Comparison of ENCODE assay signal across 1 cellular context in genomic region chr19:18894254-18895037, GRCh38.
TF ChIP-seq lines count a peak whose summit lies in the region.

No MANE protein-coding gene starts in this region.

TF ChIP-seq in K562, 482 proteins besides CTCF, POLR2A, EP300 and RAD21 (continues in another document):
- TF ChIP-seq, protein P1, sequence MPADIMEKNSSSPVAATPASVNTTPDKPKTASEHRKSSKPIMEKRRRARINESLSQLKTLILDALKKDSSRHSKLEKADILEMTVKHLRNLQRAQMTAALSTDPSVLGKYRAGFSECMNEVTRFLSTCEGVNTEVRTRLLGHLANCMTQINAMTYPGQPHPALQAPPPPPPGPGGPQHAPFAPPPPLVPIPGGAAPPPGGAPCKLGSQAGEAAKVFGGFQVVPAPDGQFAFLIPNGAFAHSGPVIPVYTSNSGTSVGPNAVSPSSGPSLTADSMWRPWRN (IDR thresholded peaks at IDR 0.05; ENCODE audit: low read depth): no peak
- TF ChIP-seq SRF (CRISPR knock-in tag; IDR thresholded peaks at IDR 0.05) (no peak), CUX1 (CRISPR knock-in tag; IDR thresholded peaks at IDR 0.05) (no peak), POLR2AphosphoS2 (IDR thresholded peaks at IDR 0.05; ENCODE audit: low read length) (no peak), GABPA (tag; conservative IDR thresholded peaks at IDR 0.05; ENCODE audit: low read depth) (no peak), ZNF699 (CRISPR knock-in tag; IDR thresholded peaks at IDR 0.05; ENCODE audit: insufficient replicate concordance) (no peak), TGIF2 (CRISPR knock-in tag; IDR thresholded peaks at IDR 0.05) (no peak), CREB1 (IDR thresholded peaks at IDR 0.05) (no peak), CREB1 (CRISPR knock-in tag; IDR thresholded peaks at IDR 0.05) (no peak), HDAC2 (IDR thresholded peaks at IDR 0.05) (no peak), RFX1 (IDR thresholded peaks at IDR 0.05) (peak; percentile 89), ZNF518B (CRISPR knock-in tag; IDR thresholded peaks at IDR 0.05) (no peak), ELF1 (tag; IDR thresholded peaks at IDR 0.05) (no peak), ELF4 (CRISPR knock-in tag; IDR thresholded peaks at IDR 0.05) (no peak), ZBTB43 (CRISPR knock-in tag; IDR thresholded peaks at IDR 0.05) (no peak), MAFG (tag; conservative IDR thresholded peaks at IDR 0.05) (no peak), CCAR2 (IDR thresholded peaks at IDR 0.05; ENCODE audit: low read depth, low read length) (no peak), BRD4 (IDR thresholded peaks at IDR 0.05) (no peak), ZNF766 (CRISPR knock-in tag; conservative IDR thresholded peaks at IDR 0.05) (no peak), MXI1 (IDR thresholded peaks at IDR 0.05; ENCODE audit: low read depth, low read length) (peak; percentile 41; the same call in 1 of the 2 replicates), CBX8 (IDR thresholded peaks at IDR 0.05; ENCODE audit: borderline replicate concordance, extremely low read depth, low read depth, low read length, poor library complexity, severe bottlenecking) (no peak), MEF2D (tag; conservative IDR thresholded peaks at IDR 0.05; ENCODE audit: low read depth) (no peak), ZNF780A (CRISPR knock-in tag; IDR thresholded peaks at IDR 0.05) (no peak), PHF20 (IDR thresholded peaks at IDR 0.05; ENCODE audit: partially characterized antibody) (no peak), ILF3 (IDR thresholded peaks at IDR 0.05; ENCODE audit: borderline replicate concordance) (no peak), ETV6 (IDR thresholded peaks at IDR 0.05; ENCODE audit: borderline replicate concordance in 1 of 2, low read depth in 2 of 2, low read length in 1 of 2) (no peak), ETV6 (CRISPR knock-in tag; IDR thresholded peaks at IDR 0.05; ENCODE audit: borderline replicate concordance) (no peak), DACH1 (IDR thresholded peaks at IDR 0.05; ENCODE audit: partially characterized antibody) (no peak), BMI1 (IDR thresholded peaks at IDR 0.05; ENCODE audit: low read length) (peak; percentile 52; the same call in 1 of the 2 replicates), CREB5 (CRISPR knock-in tag; IDR thresholded peaks at IDR 0.05) (no peak)
- TF ChIP-seq, protein P2, sequence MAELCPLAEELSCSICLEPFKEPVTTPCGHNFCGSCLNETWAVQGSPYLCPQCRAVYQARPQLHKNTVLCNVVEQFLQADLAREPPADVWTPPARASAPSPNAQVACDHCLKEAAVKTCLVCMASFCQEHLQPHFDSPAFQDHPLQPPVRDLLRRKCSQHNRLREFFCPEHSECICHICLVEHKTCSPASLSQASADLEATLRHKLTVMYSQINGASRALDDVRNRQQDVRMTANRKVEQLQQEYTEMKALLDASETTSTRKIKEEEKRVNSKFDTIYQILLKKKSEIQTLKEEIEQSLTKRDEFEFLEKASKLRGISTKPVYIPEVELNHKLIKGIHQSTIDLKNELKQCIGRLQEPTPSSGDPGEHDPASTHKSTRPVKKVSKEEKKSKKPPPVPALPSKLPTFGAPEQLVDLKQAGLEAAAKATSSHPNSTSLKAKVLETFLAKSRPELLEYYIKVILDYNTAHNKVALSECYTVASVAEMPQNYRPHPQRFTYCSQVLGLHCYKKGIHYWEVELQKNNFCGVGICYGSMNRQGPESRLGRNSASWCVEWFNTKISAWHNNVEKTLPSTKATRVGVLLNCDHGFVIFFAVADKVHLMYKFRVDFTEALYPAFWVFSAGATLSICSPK (IDR thresholded peaks at IDR 0.05; ENCODE audit: borderline replicate concordance): no peak
- TF ChIP-seq, protein P3, sequence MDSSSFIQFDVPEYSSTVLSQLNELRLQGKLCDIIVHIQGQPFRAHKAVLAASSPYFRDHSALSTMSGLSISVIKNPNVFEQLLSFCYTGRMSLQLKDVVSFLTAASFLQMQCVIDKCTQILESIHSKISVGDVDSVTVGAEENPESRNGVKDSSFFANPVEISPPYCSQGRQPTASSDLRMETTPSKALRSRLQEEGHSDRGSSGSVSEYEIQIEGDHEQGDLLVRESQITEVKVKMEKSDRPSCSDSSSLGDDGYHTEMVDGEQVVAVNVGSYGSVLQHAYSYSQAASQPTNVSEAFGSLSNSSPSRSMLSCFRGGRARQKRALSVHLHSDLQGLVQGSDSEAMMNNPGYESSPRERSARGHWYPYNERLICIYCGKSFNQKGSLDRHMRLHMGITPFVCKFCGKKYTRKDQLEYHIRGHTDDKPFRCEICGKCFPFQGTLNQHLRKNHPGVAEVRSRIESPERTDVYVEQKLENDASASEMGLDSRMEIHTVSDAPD (CRISPR knock-in tag; IDR thresholded peaks at IDR 0.05): no peak
- TF ChIP-seq, protein P4, sequence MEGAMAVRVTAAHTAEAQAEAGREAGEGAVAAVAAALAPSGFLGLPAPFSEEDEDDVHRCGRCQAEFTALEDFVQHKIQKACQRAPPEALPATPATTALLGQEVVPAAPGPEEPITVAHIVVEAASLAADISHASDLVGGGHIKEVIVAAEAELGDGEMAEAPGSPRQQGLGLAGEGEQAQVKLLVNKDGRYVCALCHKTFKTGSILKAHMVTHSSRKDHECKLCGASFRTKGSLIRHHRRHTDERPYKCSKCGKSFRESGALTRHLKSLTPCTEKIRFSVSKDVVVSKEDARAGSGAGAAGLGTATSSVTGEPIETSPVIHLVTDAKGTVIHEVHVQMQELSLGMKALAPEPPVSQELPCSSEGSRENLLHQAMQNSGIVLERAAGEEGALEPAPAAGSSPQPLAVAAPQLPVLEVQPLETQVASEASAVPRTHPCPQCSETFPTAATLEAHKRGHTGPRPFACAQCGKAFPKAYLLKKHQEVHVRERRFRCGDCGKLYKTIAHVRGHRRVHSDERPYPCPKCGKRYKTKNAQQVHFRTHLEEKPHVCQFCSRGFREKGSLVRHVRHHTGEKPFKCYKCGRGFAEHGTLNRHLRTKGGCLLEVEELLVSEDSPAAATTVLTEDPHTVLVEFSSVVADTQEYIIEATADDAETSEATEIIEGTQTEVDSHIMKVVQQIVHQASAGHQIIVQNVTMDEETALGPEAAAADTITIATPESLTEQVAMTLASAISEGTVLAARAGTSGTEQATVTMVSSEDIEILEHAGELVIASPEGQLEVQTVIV (CRISPR knock-in tag; IDR thresholded peaks at IDR 0.05; ENCODE audit: borderline replicate concordance): no peak
